ENCODE assay signal across 1 cellular context in the genomic region with DNA sequence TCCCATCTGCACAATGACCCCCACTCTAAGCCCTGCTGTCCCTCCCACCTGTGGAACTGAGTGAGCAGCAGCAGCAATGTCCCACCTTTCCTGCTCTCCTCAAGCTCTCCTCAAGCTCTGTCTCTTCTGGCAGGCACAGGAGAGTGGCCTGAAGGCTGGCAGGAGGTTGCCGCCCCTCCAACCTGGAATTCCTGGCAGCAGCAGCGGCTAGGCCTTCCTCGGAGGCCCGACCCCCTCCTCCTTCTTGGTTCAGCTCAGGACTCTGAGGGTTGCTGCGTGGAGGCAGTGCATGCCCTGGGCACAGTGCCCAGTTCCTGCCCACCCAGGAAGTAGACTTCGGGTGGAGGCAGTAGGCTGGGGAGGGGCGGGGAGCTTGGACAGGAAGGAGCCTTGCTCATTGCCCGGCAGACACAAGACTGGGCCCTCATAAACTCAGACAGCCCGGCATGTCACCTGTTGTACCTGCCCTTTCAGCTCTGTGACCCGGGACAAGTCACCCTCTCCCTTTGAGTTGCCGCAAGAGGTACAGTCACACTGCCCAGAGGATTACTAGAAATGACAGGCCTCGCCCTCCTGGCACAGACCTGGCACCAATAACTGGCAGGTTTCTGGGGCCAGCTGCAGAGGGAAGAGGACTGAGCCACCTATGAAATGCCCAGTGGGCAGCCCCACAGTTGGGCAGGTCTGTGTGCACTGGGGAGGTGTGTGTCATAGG.
A peak's percentile ranks its signal among the peaks of the same experiment; 100 is the strongest.
TF ChIP-seq lines count a peak whose summit lies in the region.

No MANE protein-coding gene starts in this region.

TF ChIP-seq in HepG2, 621 proteins besides CTCF, POLR2A, EP300 and RAD21 (continued from another document and continues in another):
- TF ChIP-seq, protein P1, sequence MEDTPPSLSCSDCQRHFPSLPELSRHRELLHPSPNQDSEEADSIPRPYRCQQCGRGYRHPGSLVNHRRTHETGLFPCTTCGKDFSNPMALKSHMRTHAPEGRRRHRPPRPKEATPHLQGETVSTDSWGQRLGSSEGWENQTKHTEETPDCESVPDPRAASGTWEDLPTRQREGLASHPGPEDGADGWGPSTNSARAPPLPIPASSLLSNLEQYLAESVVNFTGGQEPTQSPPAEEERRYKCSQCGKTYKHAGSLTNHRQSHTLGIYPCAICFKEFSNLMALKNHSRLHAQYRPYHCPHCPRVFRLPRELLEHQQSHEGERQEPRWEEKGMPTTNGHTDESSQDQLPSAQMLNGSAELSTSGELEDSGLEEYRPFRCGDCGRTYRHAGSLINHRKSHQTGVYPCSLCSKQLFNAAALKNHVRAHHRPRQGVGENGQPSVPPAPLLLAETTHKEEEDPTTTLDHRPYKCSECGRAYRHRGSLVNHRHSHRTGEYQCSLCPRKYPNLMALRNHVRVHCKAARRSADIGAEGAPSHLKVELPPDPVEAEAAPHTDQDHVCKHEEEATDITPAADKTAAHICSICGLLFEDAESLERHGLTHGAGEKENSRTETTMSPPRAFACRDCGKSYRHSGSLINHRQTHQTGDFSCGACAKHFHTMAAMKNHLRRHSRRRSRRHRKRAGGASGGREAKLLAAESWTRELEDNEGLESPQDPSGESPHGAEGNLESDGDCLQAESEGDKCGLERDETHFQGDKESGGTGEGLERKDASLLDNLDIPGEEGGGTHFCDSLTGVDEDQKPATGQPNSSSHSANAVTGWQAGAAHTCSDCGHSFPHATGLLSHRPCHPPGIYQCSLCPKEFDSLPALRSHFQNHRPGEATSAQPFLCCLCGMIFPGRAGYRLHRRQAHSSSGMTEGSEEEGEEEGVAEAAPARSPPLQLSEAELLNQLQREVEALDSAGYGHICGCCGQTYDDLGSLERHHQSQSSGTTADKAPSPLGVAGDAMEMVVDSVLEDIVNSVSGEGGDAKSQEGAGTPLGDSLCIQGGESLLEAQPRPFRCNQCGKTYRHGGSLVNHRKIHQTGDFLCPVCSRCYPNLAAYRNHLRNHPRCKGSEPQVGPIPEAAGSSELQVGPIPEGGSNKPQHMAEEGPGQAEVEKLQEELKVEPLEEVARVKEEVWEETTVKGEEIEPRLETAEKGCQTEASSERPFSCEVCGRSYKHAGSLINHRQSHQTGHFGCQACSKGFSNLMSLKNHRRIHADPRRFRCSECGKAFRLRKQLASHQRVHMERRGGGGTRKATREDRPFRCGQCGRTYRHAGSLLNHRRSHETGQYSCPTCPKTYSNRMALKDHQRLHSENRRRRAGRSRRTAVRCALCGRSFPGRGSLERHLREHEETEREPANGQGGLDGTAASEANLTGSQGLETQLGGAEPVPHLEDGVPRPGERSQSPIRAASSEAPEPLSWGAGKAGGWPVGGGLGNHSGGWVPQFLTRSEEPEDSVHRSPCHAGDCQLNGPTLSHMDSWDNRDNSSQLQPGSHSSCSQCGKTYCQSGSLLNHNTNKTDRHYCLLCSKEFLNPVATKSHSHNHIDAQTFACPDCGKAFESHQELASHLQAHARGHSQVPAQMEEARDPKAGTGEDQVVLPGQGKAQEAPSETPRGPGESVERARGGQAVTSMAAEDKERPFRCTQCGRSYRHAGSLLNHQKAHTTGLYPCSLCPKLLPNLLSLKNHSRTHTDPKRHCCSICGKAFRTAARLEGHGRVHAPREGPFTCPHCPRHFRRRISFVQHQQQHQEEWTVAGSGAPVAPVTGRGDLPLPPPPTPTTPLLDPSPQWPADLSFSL (CRISPR knock-in tag; IDR thresholded peaks at IDR 0.05), result no peak
- TF ChIP-seq PAF1 (CRISPR knock-in tag; IDR thresholded peaks at IDR 0.05) (no peak), ZNF292 (CRISPR knock-in tag; IDR thresholded peaks at IDR 0.05; ENCODE audit: borderline replicate concordance, low read depth) (peak; percentile 52; the same call in 1 of the 2 replicates), GATAD1 (CRISPR knock-in tag; IDR thresholded peaks at IDR 0.05) (no peak), SRSF1 (optimal IDR thresholded peaks at IDR 0.05; ENCODE audit: low read depth, low read length) (no peak), SIX4 (CRISPR knock-in tag; IDR thresholded peaks at IDR 0.05) (no peak), ZNF44 (CRISPR knock-in tag; IDR thresholded peaks at IDR 0.05) (no peak), ZNF101 (CRISPR knock-in tag; IDR thresholded peaks at IDR 0.05; ENCODE audit: borderline replicate concordance, low read depth) (no peak), ATM (IDR thresholded peaks at IDR 0.05; ENCODE audit: borderline replicate concordance) (no peak), ZNF143 (CRISPR knock-in tag; IDR thresholded peaks at IDR 0.05) (no peak), GFI1 (CRISPR knock-in tag; IDR thresholded peaks at IDR 0.05; ENCODE audit: borderline replicate concordance) (no peak), DDIT3 (CRISPR knock-in tag; IDR thresholded peaks at IDR 0.05) (no peak), SOX5 (CRISPR knock-in tag; IDR thresholded peaks at IDR 0.05; ENCODE audit: borderline replicate concordance) (no peak), ZNF430 (CRISPR knock-in tag; IDR thresholded peaks at IDR 0.05) (no peak), ZBTB25 (CRISPR knock-in tag; IDR thresholded peaks at IDR 0.05) (no peak), PPARG (CRISPR knock-in tag; conservative IDR thresholded peaks at IDR 0.05) (no peak), ZMYM3 (CRISPR knock-in tag; IDR thresholded peaks at IDR 0.05) (no peak), ZNF207 (IDR thresholded peaks at IDR 0.05; ENCODE audit: borderline replicate concordance) (no peak), ZNF234 (CRISPR knock-in tag; conservative IDR thresholded peaks at IDR 0.05) (no peak), THAP11 (CRISPR knock-in tag; IDR thresholded peaks at IDR 0.05) (no peak), ZNF839 (CRISPR knock-in tag; IDR thresholded peaks at IDR 0.05; ENCODE audit: borderline replicate concordance) (no peak), ZNF264 (CRISPR knock-in tag; IDR thresholded peaks at IDR 0.05) (no peak), AKAP8 (CRISPR knock-in tag; IDR thresholded peaks at IDR 0.05) (no peak), ZMYM2 (CRISPR knock-in tag; IDR thresholded peaks at IDR 0.05) (0 out of 2 replicates have a peak, but pooled peaks have one; percentile 33), GTF2F1 (IDR thresholded peaks at IDR 0.05; ENCODE audit: low read length) (no peak), SMAD9 (CRISPR knock-in tag; IDR thresholded peaks at IDR 0.05) (no peak), ZNF710 (CRISPR knock-in tag; IDR thresholded peaks at IDR 0.05; ENCODE audit: borderline replicate concordance) (no peak), ZNF30 (CRISPR knock-in tag; IDR thresholded peaks at IDR 0.05) (no peak), SNRNP70 (IDR thresholded peaks at IDR 0.05; ENCODE audit: low read depth, low read length) (no peak), GABPA (IDR thresholded peaks at IDR 0.05; ENCODE audit: low read depth, low read length) (no peak), GABPA (CRISPR knock-in tag; IDR thresholded peaks at IDR 0.05; ENCODE audit: low read depth) (0 out of 2 replicates have a peak, but pooled peaks have one; percentile 9), ZNF564 (CRISPR knock-in tag; IDR thresholded peaks at IDR 0.05) (no peak), FOSL1 (CRISPR knock-in tag; IDR thresholded peaks at IDR 0.05; ENCODE audit: borderline replicate concordance) (no peak), ARNT (IDR thresholded peaks at IDR 0.05) (no peak), ZNF367 (CRISPR knock-in tag; IDR thresholded peaks at IDR 0.05; ENCODE audit: borderline replicate concordance) (no peak), MED1 (CRISPR knock-in tag; IDR thresholded peaks at IDR 0.05) (0 out of 2 replicates have a peak, but pooled peaks have one; percentile 16), PRDM4 (CRISPR knock-in tag; IDR thresholded peaks at IDR 0.05; ENCODE audit: borderline replicate concordance) (no peak), MATR3 (CRISPR knock-in tag; IDR thresholded peaks at IDR 0.05) (no peak), GZF1 (CRISPR knock-in tag; IDR thresholded peaks at IDR 0.05) (no peak), ZNF761 (CRISPR knock-in tag; conservative IDR thresholded peaks at IDR 0.05) (no peak), CBX1 (IDR thresholded peaks at IDR 0.05; ENCODE audit: low read depth) (no peak), MBD4 (IDR thresholded peaks at IDR 0.05; ENCODE audit: borderline replicate concordance, low read length) (no peak), NFYB (CRISPR knock-in tag; IDR thresholded peaks at IDR 0.05) (no peak), ZNF691 (CRISPR knock-in tag; IDR thresholded peaks at IDR 0.05; ENCODE audit: borderline replicate concordance, low read depth) (no peak), ZNF543 (CRISPR knock-in tag; IDR thresholded peaks at IDR 0.05) (no peak)
- TF ChIP-seq, protein P2, sequence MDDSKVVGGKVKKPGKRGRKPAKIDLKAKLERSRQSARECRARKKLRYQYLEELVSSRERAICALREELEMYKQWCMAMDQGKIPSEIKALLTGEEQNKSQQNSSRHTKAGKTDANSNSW (CRISPR knock-in tag; IDR thresholded peaks at IDR 0.05; ENCODE audit: borderline replicate concordance), result no peak
- TF ChIP-seq, protein P3, sequence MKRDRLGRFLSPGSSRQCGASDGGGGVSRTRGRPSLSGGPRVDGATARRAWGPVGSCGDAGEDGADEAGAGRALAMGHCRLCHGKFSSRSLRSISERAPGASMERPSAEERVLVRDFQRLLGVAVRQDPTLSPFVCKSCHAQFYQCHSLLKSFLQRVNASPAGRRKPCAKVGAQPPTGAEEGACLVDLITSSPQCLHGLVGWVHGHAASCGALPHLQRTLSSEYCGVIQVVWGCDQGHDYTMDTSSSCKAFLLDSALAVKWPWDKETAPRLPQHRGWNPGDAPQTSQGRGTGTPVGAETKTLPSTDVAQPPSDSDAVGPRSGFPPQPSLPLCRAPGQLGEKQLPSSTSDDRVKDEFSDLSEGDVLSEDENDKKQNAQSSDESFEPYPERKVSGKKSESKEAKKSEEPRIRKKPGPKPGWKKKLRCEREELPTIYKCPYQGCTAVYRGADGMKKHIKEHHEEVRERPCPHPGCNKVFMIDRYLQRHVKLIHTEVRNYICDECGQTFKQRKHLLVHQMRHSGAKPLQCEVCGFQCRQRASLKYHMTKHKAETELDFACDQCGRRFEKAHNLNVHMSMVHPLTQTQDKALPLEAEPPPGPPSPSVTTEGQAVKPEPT (CRISPR knock-in tag; IDR thresholded peaks at IDR 0.05; ENCODE audit: low read depth), result no peak
- TF ChIP-seq, protein P4, sequence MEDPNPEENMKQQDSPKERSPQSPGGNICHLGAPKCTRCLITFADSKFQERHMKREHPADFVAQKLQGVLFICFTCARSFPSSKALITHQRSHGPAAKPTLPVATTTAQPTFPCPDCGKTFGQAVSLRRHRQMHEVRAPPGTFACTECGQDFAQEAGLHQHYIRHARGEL (CRISPR knock-in tag; IDR thresholded peaks at IDR 0.05), result no peak
- TF ChIP-seq, protein P5, sequence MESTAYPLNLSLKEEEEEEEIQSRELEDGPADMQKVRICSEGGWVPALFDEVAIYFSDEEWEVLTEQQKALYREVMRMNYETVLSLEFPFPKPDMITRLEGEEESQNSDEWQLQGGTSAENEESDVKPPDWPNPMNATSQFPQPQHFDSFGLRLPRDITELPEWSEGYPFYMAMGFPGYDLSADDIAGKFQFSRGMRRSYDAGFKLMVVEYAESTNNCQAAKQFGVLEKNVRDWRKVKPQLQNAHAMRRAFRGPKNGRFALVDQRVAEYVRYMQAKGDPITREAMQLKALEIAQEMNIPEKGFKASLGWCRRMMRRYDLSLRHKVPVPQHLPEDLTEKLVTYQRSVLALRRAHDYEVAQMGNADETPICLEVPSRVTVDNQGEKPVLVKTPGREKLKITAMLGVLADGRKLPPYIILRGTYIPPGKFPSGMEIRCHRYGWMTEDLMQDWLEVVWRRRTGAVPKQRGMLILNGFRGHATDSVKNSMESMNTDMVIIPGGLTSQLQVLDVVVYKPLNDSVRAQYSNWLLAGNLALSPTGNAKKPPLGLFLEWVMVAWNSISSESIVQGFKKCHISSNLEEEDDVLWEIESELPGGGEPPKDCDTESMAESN (CRISPR knock-in tag; conservative IDR thresholded peaks at IDR 0.05), result no peak
